ENCODE assay signal across 19 cellular contexts in the genomic region with DNA sequence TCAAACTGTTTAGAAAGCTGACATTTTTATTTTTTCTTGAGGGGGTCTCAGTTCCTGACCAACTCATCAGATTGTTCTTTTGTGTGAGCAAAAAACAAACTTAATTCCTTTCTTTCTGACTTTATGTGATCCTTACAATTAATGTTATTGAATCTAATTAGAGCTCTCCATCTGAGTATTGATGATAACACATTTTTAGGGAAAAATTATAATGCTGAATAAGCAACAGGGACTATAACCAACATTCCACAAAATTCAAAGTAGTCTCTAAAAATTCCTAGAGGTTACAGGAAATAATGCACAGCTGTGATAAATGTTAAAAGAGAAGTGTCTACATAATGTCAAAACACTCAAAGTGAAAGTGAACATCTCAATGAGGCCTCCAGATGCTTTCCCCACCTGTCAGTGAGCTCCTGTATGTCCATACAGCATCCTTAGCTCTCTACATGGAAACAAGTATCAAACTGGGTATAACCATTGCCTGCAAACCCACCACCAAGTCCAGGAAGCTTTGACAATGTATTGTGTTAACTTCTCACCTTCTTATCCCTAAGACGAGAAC.
DNase-seq lines count a peak whose midpoint lies in the region; ATAC-seq lines count a peak whose summit lies in the region.
"Had no signal": no experiment of that assay in that cellular context is flagged by ENCODE, and none has a peak within 500 bp of the region (broad histone marks: within the 10 kb centered on the region; RNA-seq: fewer than 3 reads in every experiment).

No MANE protein-coding gene starts in this region.

- H3K27ac ChIP-seq in ACC112 (ENCODE audit: low read depth, low read length) = no peak overlapping the region
- H3K27ac ChIP-seq: BLaER1, RWPE1 had no signal

- H2AFZ ChIP-seq in ACC112 (ENCODE audit: low read length, unreplicated experiment) = no peak overlapping the region

- H3K4me3 Mint-ChIP-seq in activated CD4-positive, alpha-beta T cell treated with anti-CD3 and anti-CD28 coated beads, Interleukin-2, amount 10 ng/mL, durations not matched to agents 24 days and 14 days = no peak overlapping the region
- H3K4me3 Mint-ChIP-seq: CD8-positive, alpha-beta T cell; IgD-negative memory B cell had no signal

- H3K27me3 ChIP-seq in ACC112 (ENCODE audit: insufficient read depth, low read length) = no peaks in the 10 kb centered on the region
- H3K27me3 ChIP-seq: BLaER1 had no signal

- no peaks in the 10 kb centered on the region for H3K36me3 Mint-ChIP-seq in activated CD4-positive, alpha-beta T cell treated with anti-CD3 and anti-CD28 coated beads, Interleukin-2, amount 10 ng/mL, durations not matched to agents 24 days and 14 days (ENCODE audit: low read depth)
- H3K36me3 Mint-ChIP-seq: CD8-positive, alpha-beta T cell; IgD-negative memory B cell had no signal

- peaks cover 6% of the 10 kb centered on the region for H3K4me1 ChIP-seq in ACC112 (ENCODE audit: control insufficient read depth, insufficient read depth, low read length, unreplicated experiment)
- H3K4me1 ChIP-seq: BLaER1 had no signal

- no peaks in the 10 kb centered on the region for H3K27me3 Mint-ChIP-seq in activated CD4-positive, alpha-beta T cell treated with anti-CD3 and anti-CD28 coated beads, Interleukin-2, amount 10 ng/mL, durations not matched to agents 24 days and 14 days
- H3K27me3 Mint-ChIP-seq: IgD-negative memory B cell had no signal

- H3K9me3 Mint-ChIP-seq in activated CD4-positive, alpha-beta T cell treated with anti-CD3 and anti-CD28 coated beads, Interleukin-2, amount 10 ng/mL, durations not matched to agents 24 days and 14 days = no peaks in the 10 kb centered on the region
- H3K9me3 Mint-ChIP-seq: CD8-positive, alpha-beta T cell; IgD-negative memory B cell had no signal

- H3K36me3 ChIP-seq in ACC112 (ENCODE audit: insufficient read depth, low read length) = no peaks in the 10 kb centered on the region
- H3K36me3 ChIP-seq: BLaER1 had no signal

- ATAC-seq in HG03354 (IDR thresholded peaks at IDR 0.05; ENCODE audit: poor library complexity, severe bottlenecking, unreplicated experiment) = peak; percentile 52
- no peak for ATAC-seq in HG03442 (IDR thresholded peaks at IDR 0.05; ENCODE audit: unreplicated experiment)
- ATAC-seq: CD8-positive, alpha-beta T cell; PC-3 had no signal

- H3K4me3 ChIP-seq in ACC112 (ENCODE audit: low read depth, low read length) = peak overlapping the region; percentile 22; the same call in 1 of the 2 replicates
- H3K4me3 ChIP-seq: BLaER1 had no signal

- no peaks in the 10 kb centered on the region for H3K79me2 ChIP-seq in ACC112 (ENCODE audit: control insufficient read depth, insufficient read depth, low read length, unreplicated experiment)

- intact Hi-C loops in activated CD4-positive, alpha-beta T cell treated with anti-CD3 and anti-CD28 coated beads, Interleukin-2, amount 10 ng/mL, durations not matched to agents 24 days and 14 days (cut with micrococcal nuclease) = no loop called here

- DNase-seq in DMS53 (lab: John Stamatoyannopoulos, UW) = peak; percentile 31
- no peak for DNase-seq in DMS53 treated with DMSO at 0.1 percent for 48 hours (lab: John Stamatoyannopoulos, UW; ENCODE audit: unreplicated experiment)
- peak; percentile 35 for DNase-seq in NCI-H69 (lab: John Stamatoyannopoulos, UW)
- no peak for DNase-seq in activated CD4-positive, alpha-beta T cell treated with anti-CD3 and anti-CD28 coated beads, Interleukin-2, amount 10 ng/mL, durations not matched to agents 24 days and 14 days
- DNase-seq in hepatic stellate cell (ENCODE audit: low spot score) = no peak
- DNase-seq: 8988T; CD8-positive, alpha-beta T cell; HCEC 1CT; Kasumi-1; NCI-H1105; NCI-H187; NCI-H510A treated with DMSO at 0.1 percent for 48 hours; PC-3 had no signal

- H3K27ac Mint-ChIP-seq in activated CD4-positive, alpha-beta T cell treated with anti-CD3 and anti-CD28 coated beads, Interleukin-2, amount 10 ng/mL, durations not matched to agents 24 days and 14 days = no peak overlapping the region
- H3K27ac Mint-ChIP-seq: CD8-positive, alpha-beta T cell; IgD-negative memory B cell had no signal

- H3K4me1 Mint-ChIP-seq in activated CD4-positive, alpha-beta T cell treated with anti-CD3 and anti-CD28 coated beads, Interleukin-2, amount 10 ng/mL, durations not matched to agents 24 days and 14 days = no peaks in the 10 kb centered on the region

Comparison
In these comparisons a context has a peak if more than half of its experiments do, and no peak if none do; other contexts are left out.
1. DNase-seq: peak in DMS53 (single experiment) and NCI-H69 (single experiment); none in DMS53 treated with DMSO at 0.1 percent for 48 hours (single experiment), activated CD4-positive, alpha-beta T cell treated with anti-CD3 and anti-CD28 coated beads, Interleukin-2, amount 10 ng/mL, durations not matched to agents 24 days and 14 days (single experiment) and hepatic stellate cell (single experiment).